ENCODE assay signal across 14 cellular contexts in the genomic region with DNA sequence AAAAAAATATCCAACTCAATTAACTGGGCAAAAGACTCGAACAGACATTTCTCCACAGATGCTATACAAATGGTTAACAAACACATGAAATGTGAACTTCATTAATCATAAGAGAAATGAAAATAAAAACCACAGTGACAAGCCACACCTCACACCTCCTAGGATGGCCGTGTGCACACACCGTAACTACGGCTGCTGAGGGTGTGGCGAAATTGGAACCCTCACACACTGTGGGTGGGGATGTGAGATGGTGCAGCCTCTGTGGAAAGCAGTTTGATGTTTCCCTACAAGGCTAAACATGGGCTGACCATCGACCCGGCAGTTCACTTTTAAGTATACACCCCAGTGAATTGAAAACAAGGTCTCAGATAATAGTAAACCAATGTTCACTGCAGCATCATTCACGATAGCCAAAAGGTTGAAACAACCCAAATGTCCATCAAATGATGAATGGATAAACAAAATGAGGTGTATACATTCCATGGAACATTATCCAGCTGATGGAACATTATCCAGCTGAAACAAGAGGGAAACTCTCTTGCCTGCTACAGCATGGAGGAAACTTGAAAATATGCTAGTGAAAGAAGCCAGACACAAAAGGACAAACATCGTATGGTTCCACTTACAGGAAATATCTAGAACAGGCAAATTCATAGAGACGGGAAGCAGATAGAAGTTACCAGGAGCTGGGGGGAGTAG. TPM values are rescaled to one million over a fixed set of nuclear protein-coding genes. Genes with fewer than 3 reads are reported as not detected.
A peak's percentile ranks its signal among the peaks of the same experiment; 100 is the strongest.
DNase-seq lines count a peak whose midpoint lies in the region; ATAC-seq and TF ChIP-seq lines count a peak whose summit lies in the region.
"Had no signal": no experiment of that assay in that cellular context is flagged by ENCODE, and none has a peak within 500 bp of the region (broad histone marks: within the 10 kb centered on the region; RNA-seq: fewer than 3 reads in every experiment).

No MANE protein-coding gene starts in this region.

- H3K36me3 ChIP-seq in BLaER1 treated with 17β-estradiol and CSF1 and Interleukin-3, amounts not matched to agents 10 nM and 100 nM, result peaks cover 0 to 16% (median 12%) of the 10 kb centered on the region in 11 experiments; a peak in 8 of 22 replicates
- H3K36me3 ChIP-seq in mucosa of descending colon (ENCODE audit: low read depth) (no peaks in the 10 kb centered on the region), OCI-LY7 (ENCODE audit: insufficient read depth, low read length) (no peaks in the 10 kb centered on the region)
- H3K36me3 ChIP-seq: ovary had no signal

- intact Hi-C loops in activated CD8-positive, alpha-beta T cell treated with anti-CD3 and anti-CD28 coated beads for 36 hours (cut with micrococcal nuclease), result loop anchor here (5.0 kb wide), 1 partner anchor 33 kb away; a partner anchor contains a TSS
- intact Hi-C loops in mucosa of descending colon (cut with DNase I, micrococcal nuclease) (no loop called here), OCI-LY7 (cut with micrococcal nuclease; ENCODE audit: unreplicated experiment) (no loop called here)

- peak overlapping the region in 10 of 11 experiments; percentile 38 to 87 (median 74); a peak in 20 of 22 replicates for H3K4me2 ChIP-seq in BLaER1 treated with 17β-estradiol and CSF1 and Interleukin-3, amounts not matched to agents 10 nM and 100 nM
- H3K4me2 ChIP-seq in OCI-LY7 (ENCODE audit: low read length), result no peak overlapping the region

- peak; percentile 82 for DNase-seq in activated CD8-positive, alpha-beta T cell treated with anti-CD3 and anti-CD28 coated beads for 36 hours
- peak in 1 of 3 donors; percentile 29 for DNase-seq in mucosa of descending colon
- no peak for DNase-seq in COLO829 (ENCODE audit: low spot score)
- no peak for DNase-seq in hepatic stellate cell (ENCODE audit: low spot score)
- DNase-seq in 8988T, result no peak
- no peak for DNase-seq in OCI-LY7 (ENCODE audit: low spot score)
- DNase-seq: body of pancreas, hippocampal formation, ovary, SIG-M5, trophoblast cell had no signal

- peaks cover 44 to 82% (median 73%) of the 10 kb centered on the region in 10 experiments for H3K4me1 ChIP-seq in BLaER1 treated with 17β-estradiol and CSF1 and Interleukin-3, amounts not matched to agents 10 nM and 100 nM
- no peaks in the 10 kb centered on the region for H3K4me1 ChIP-seq in mucosa of descending colon (ENCODE audit: low read depth)
- no peaks in the 10 kb centered on the region for H3K4me1 ChIP-seq in OCI-LY7 (ENCODE audit: insufficient read depth, low read length, poor library complexity, severe bottlenecking)
- H3K4me1 ChIP-seq: Caco-2 had no signal

- TF ChIP-seq CTCF in activated CD8-positive, alpha-beta T cell treated with anti-CD3 and anti-CD28 coated beads for 36 hours (IDR thresholded peaks at IDR 0.05), result no peak
- TF ChIP-seq CTCF in mucosa of descending colon (IDR thresholded peaks at IDR 0.05), result no peak
- TF ChIP-seq CTCF in OCI-LY7 (conservative IDR thresholded peaks at IDR 0.05; ENCODE audit: low read length), result no peak

- H3K27ac Mint-ChIP-seq in activated CD8-positive, alpha-beta T cell treated with anti-CD3 and anti-CD28 coated beads for 36 hours, result peak overlapping the region; percentile 36

- H3K9ac ChIP-seq in BLaER1 treated with 17β-estradiol and CSF1 and Interleukin-3, amounts not matched to agents 10 nM and 100 nM, result no peak overlapping the region

- peak overlapping the region in 2 of 11 experiments; percentile 19 to 36; a peak in 2 of 22 replicates for H3K27ac ChIP-seq in BLaER1 treated with 17β-estradiol and CSF1 and Interleukin-3, amounts not matched to agents 10 nM and 100 nM
- H3K27ac ChIP-seq in OCI-LY7 (ENCODE audit: low read depth, low read length, poor library complexity, severe bottlenecking), result no peak overlapping the region
- H3K27ac ChIP-seq: body of pancreas, ovary had no signal

- no peaks in the 10 kb centered on the region for H3K27me3 Mint-ChIP-seq in activated CD8-positive, alpha-beta T cell treated with anti-CD3 and anti-CD28 coated beads for 36 hours

- ATAC-seq in GM19463 (IDR thresholded peaks at IDR 0.05; ENCODE audit: unreplicated experiment) (peak; percentile 42), mucosa of descending colon (peak; percentile 75)
- peak; percentile 74 for ATAC-seq in activated CD8-positive, alpha-beta T cell treated with anti-CD3 and anti-CD28 coated beads for 36 hours
- ATAC-seq: body of pancreas had no signal

- no peak overlapping the region for H2AFZ ChIP-seq in OCI-LY7 (ENCODE audit: low read length)

- CTCF ChIA-PET in activated CD8-positive, alpha-beta T cell treated with anti-CD3 and anti-CD28 coated beads for 36 hours (lab: Charles Lee), result interaction anchor here (0.9 to 10.0 kb wide), 6 partner anchors 19 to 155 kb away, joined by 3 to 167 read pairs (median 11); no protein-coding TSS in a partner anchor
- CTCF ChIA-PET in OCI-LY7 (lab: Charles Lee; ENCODE audit: unreplicated experiment), result no interaction called here

- no peak overlapping the region for H3K4me3 Mint-ChIP-seq in activated CD8-positive, alpha-beta T cell treated with anti-CD3 and anti-CD28 coated beads for 36 hours

- H3K9me3 Mint-ChIP-seq in activated CD8-positive, alpha-beta T cell treated with anti-CD3 and anti-CD28 coated beads for 36 hours, result no peaks in the 10 kb centered on the region

- no peak overlapping the region for H3K4me3 ChIP-seq in BLaER1 treated with 17β-estradiol and CSF1 and Interleukin-3, amounts not matched to agents 10 nM and 100 nM
- no peak overlapping the region for H3K4me3 ChIP-seq in mucosa of descending colon
- no peak overlapping the region for H3K4me3 ChIP-seq in OCI-LY7 (ENCODE audit: low read depth, low read length, poor library complexity, severe bottlenecking)
- H3K4me3 ChIP-seq: body of pancreas, ovary had no signal

- H3K27me3 ChIP-seq in BLaER1 treated with 17β-estradiol and CSF1 and Interleukin-3, amounts not matched to agents 10 nM and 100 nM, result no peaks in the 10 kb centered on the region
- H3K27me3 ChIP-seq: body of pancreas, ovary had no signal

- H3K79me2 ChIP-seq in OCI-LY7 (ENCODE audit: insufficient read depth, low read depth, low read length), result no peaks in the 10 kb centered on the region

- H3K9me3 ChIP-seq in BLaER1 treated with 17β-estradiol and CSF1 and Interleukin-3, amounts not matched to agents 10 nM and 100 nM (replicated peaks in 1 of 11), result peaks cover 0 to 16% (median 6%) of the 10 kb centered on the region in 11 experiments; a peak in 13 of 22 replicates
- no peaks in the 10 kb centered on the region for H3K9me3 ChIP-seq in mucosa of descending colon
- no peaks in the 10 kb centered on the region for H3K9me3 ChIP-seq in OCI-LY7 (ENCODE audit: low read length)
- H3K9me3 ChIP-seq: body of pancreas, Caco-2, ovary had no signal

- H3K36me3 Mint-ChIP-seq in activated CD8-positive, alpha-beta T cell treated with anti-CD3 and anti-CD28 coated beads for 36 hours (ENCODE audit: low read depth), result peaks cover 40% of the 10 kb centered on the region

- peaks cover 73% of the 10 kb centered on the region for H3K4me1 Mint-ChIP-seq in activated CD8-positive, alpha-beta T cell treated with anti-CD3 and anti-CD28 coated beads for 36 hours (ENCODE audit: low read depth)

- POLR2A ChIA-PET in activated CD8-positive, alpha-beta T cell treated with anti-CD3 and anti-CD28 coated beads for 36 hours (lab: Charles Lee), result interaction anchor here (0.8 to 3.7 kb wide), 6 partner anchors 17 to 83 kb away, joined by 3 to 15 read pairs (median 4); no protein-coding TSS in a partner anchor
- POLR2A ChIA-PET in OCI-LY7 (lab: Charles Lee), result interaction anchor here (0.5 to 0.7 kb wide), 2 partner anchors 32 to 440 kb away, joined by 3 to 4 read pairs; a partner anchor contains a TSS

- H3K9me2 ChIP-seq in OCI-LY7 (ENCODE audit: insufficient read depth, low read length), result no peaks in the 10 kb centered on the region

- no peaks in the 10 kb centered on the region for H4K20me1 ChIP-seq in BLaER1 treated with 17β-estradiol and CSF1 and Interleukin-3, amounts not matched to agents 10 nM and 100 nM
- H4K20me1 ChIP-seq in OCI-LY7 (ENCODE audit: insufficient read depth, low read length), result no peaks in the 10 kb centered on the region

- no TSS peak for BruUV-seq in OCI-LY7 (replicated peaks; lab: Mats Ljungman, UMichigan)

RNA-seq across cellular contexts. Expression of a gene that starts 32.2 kb away (rescaled TPM):
- total RNA-seq in activated CD8-positive, alpha-beta T cell treated with anti-CD3 and anti-CD28 coated beads for 36 hours, result 100 to 1,000 TPM; 218 TPM
- total RNA-seq in mucosa of descending colon (1 to 10 TPM; 3.5 to 7.5 (median 5.4) TPM), OCI-LY7 (2022) (39.8 and 40.8 TPM in 2 replicates)
- total RNA-seq in OCI-LY7 (2014; rRNA removed; shearing (Covaris generic)), result 56.9 and 57.9 TPM in 2 replicates

Comparison
In these comparisons a context has a peak if more than half of its experiments do, and no peak if none do; other contexts are left out.
1. RNA of a gene that starts 32.2 kb away (total RNA-seq): 218 TPM in activated CD8-positive, alpha-beta T cell treated with anti-CD3 and anti-CD28 coated beads for 36 hours and 39.8 to 57.9 TPM in OCI-LY7; 3.5 to 7.5 TPM in mucosa of descending colon; every median in the first group is over 4 times any median in the second.
2. Peak in every context shown above with its lines, with median percentiles within 50 percentile points of each other: ATAC-seq.